In the genomic region with DNA sequence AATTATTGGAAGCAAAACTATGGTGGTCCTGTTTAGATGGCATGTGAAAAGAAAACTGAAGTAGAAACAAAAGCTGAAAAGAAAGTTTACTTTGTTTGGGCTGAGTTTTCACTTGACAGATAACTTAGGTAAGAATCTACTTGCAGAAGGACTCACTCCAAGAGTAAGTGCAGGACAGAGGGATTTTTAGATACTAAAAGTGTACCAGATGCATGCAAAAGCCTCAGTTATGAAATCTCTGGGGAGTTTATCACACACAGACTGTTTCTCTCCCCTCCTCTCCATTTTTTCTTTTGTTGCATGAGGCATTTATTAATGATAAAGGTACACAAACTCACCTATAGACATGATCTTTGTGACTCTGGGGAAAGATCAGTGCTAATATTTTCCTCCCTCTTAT, we compare ENCODE assay signal across 22 cellular contexts.
"Had no signal": no experiment of that assay in that cellular context is flagged by ENCODE, and none has a peak within 500 bp of the region (broad histone marks: within the 10 kb centered on the region; RNA-seq: fewer than 3 reads in every experiment).

No MANE protein-coding gene starts in this region.

- H3K9ac ChIP-seq: neural progenitor cell had no signal

- H3K27ac ChIP-seq: dorsolateral prefrontal cortex, gastrocnemius medialis, neural progenitor cell, prostate gland, right atrium auricular region, stomach, thyroid gland, vagina had no signal

- H3K4me3 ChIP-seq: dorsolateral prefrontal cortex, gastrocnemius medialis, lung, neural progenitor cell, prostate gland, right atrium auricular region, stomach, thyroid gland, vagina had no signal

- ATAC-seq: esophagus mucosa; gastrocnemius medialis; left lobe of liver; naive thymus-derived CD4-positive, alpha-beta T cell; stimulated activated effector memory CD8-positive, alpha-beta T cell treated with anti-CD3 and anti-CD28 coated beads, Interleukin-12 subunit alpha, Interleukin-12 subunit beta, amount 100 ng/mL, for 72 hours had no signal

- H3K27me3 ChIP-seq: gastrocnemius medialis, neural progenitor cell, right atrium auricular region, stomach, thyroid gland, vagina had no signal

- DNase-seq: dorsolateral prefrontal cortex; effector CD4-positive, alpha-beta T cell; gastrocnemius medialis; head of caudate nucleus; kidney; midbrain; naive thymus-derived CD4-positive, alpha-beta T cell; stimulated activated CD4-positive, alpha-beta T cell treated with anti-CD3 and anti-CD28 coated beads, Interleukin-2, amount 100 ng/mL, for 24 hours; stimulated activated CD4-positive, alpha-beta T cell treated with anti-CD3 and anti-CD28 coated beads, Interleukin-4, amount 100 ng/mL, for 24 hours; stimulated activated naive CD4-positive, alpha-beta T cell treated with Interleukin-2 at 50 U/mL for 16 hours; stomach; thyroid gland; trophoblast cell had no signal

- H3K4me1 ChIP-seq: gastrocnemius medialis, neural progenitor cell, prostate gland, right atrium auricular region, stomach, thyroid gland, vagina had no signal

- FAIRE-seq: colon, kidney had no signal

- H3K4me2 ChIP-seq: neural progenitor cell had no signal

- H3K36me3 ChIP-seq: gastrocnemius medialis, neural progenitor cell, prostate gland, right atrium auricular region, stomach, thyroid gland, vagina had no signal

- H2AFZ ChIP-seq: neural progenitor cell had no signal

- H3K9me3 ChIP-seq: gastrocnemius medialis, prostate gland, right atrium auricular region, stomach, thyroid gland, vagina had no signal
